In genomic region chr6:83883240-83883639, GRCh38 we compare ENCODE assay signal across 20 cellular contexts. TPM values are rescaled to one million over a fixed set of nuclear protein-coding genes. Genes with fewer than 3 reads are reported as not detected.
"Had no signal": no experiment of that assay in that cellular context is flagged by ENCODE, and none has a peak within 500 bp of the region (broad histone marks: within the 10 kb centered on the region; RNA-seq: fewer than 3 reads in every experiment).

No MANE protein-coding gene starts in this region.

- H3K27me3 Mint-ChIP-seq: activated CD8-positive, alpha-beta memory T cell treated with anti-CD3 and anti-CD28 coated beads, Interleukin-2, amount 10 ng/mL, durations not matched to agents 7 days and 5 days; natural killer cell treated with Interleukin-12 subunit alpha and Interleukin-12 subunit beta and Interleukin-15 and Interleukin-18, amount 100 ng/mL, for 72 hours; progenitor cell of endocrine pancreas; type B pancreatic cell had no signal

- H3K36me3 Mint-ChIP-seq: activated CD8-positive, alpha-beta memory T cell treated with anti-CD3 and anti-CD28 coated beads, Interleukin-2, amount 10 ng/mL, durations not matched to agents 7 days and 5 days; natural killer cell treated with Interleukin-12 subunit alpha and Interleukin-12 subunit beta and Interleukin-15 and Interleukin-18, amount 100 ng/mL, for 72 hours; type B pancreatic cell had no signal

- DNase-seq: activated CD4-positive, alpha-beta T cell treated with anti-CD3 and anti-CD28 coated beads for 1 hour; activated CD4-positive, alpha-beta T cell treated with anti-CD3 and anti-CD28 coated beads, Interleukin-2, amount 50 U/mL, for 48 hours; activated CD8-positive, alpha-beta memory T cell treated with anti-CD3 and anti-CD28 coated beads, Interleukin-2, amount 10 ng/mL, durations not matched to agents 7 days and 5 days; activated effector memory CD4-positive, alpha-beta T cell treated with anti-CD3 and anti-CD28 coated beads, Interleukin-2, amount 50 U/mL, for 16 hours; activated T-cell treated with anti-CD3 and anti-CD28 coated beads, Interleukin-2, amount 50 U/mL, for 4 hours; aorta; effector CD4-positive, alpha-beta T cell; foreskin melanocyte; head of caudate nucleus; nucleus accumbens; right cardiac atrium; stimulated activated naive CD4-positive, alpha-beta T cell treated with Interleukin-2 at 50 U/mL for 16 hours; T1000 had no signal

- FAIRE-seq: bronchial epithelial cell, colon, islet of Langerhans had no signal

- ATAC-seq: activated CD8-positive, alpha-beta memory T cell treated with anti-CD3 and anti-CD28 coated beads, Interleukin-2, amount 10 ng/mL, durations not matched to agents 7 days and 5 days; activated T-cell treated with anti-CD3 and anti-CD28 coated beads, Interleukin-2, amount 50 U/mL, for 4 hours; left lobe of liver; natural killer cell treated with Interleukin-12 subunit alpha and Interleukin-12 subunit beta and Interleukin-15 and Interleukin-18, amount 100 ng/mL, for 72 hours; right cardiac atrium had no signal

- H3K4me3 Mint-ChIP-seq: activated CD8-positive, alpha-beta memory T cell treated with anti-CD3 and anti-CD28 coated beads, Interleukin-2, amount 10 ng/mL, durations not matched to agents 7 days and 5 days; activated T-cell treated with anti-CD3 and anti-CD28 coated beads, Interleukin-2, amount 50 U/mL, for 4 hours; natural killer cell treated with Interleukin-12 subunit alpha and Interleukin-12 subunit beta and Interleukin-15 and Interleukin-18, amount 100 ng/mL, for 72 hours; type B pancreatic cell had no signal

- H3K27ac Mint-ChIP-seq: activated CD8-positive, alpha-beta memory T cell treated with anti-CD3 and anti-CD28 coated beads, Interleukin-2, amount 10 ng/mL, durations not matched to agents 7 days and 5 days; natural killer cell treated with Interleukin-12 subunit alpha and Interleukin-12 subunit beta and Interleukin-15 and Interleukin-18, amount 100 ng/mL, for 72 hours; type B pancreatic cell had no signal

- H3K9me3 Mint-ChIP-seq: activated T-cell treated with anti-CD3 and anti-CD28 coated beads, Interleukin-2, amount 50 U/mL, for 4 hours; natural killer cell treated with Interleukin-12 subunit alpha and Interleukin-12 subunit beta and Interleukin-15 and Interleukin-18, amount 100 ng/mL, for 72 hours; type B pancreatic cell had no signal

RNA-seq across cellular contexts. Expression of gene RIPPLY2, which starts 30.1 kb away (rescaled TPM):
- total RNA-seq: activated CD8-positive, alpha-beta memory T cell treated with anti-CD3 and anti-CD28 coated beads, Interleukin-2, amount 10 ng/mL, durations not matched to agents 7 days and 5 days; activated T-cell treated with anti-CD3 and anti-CD28 coated beads, Interleukin-2, amount 50 U/mL, for 4 hours; aorta; bronchial epithelial cell; left lobe of liver; natural killer cell treated with Interleukin-12 subunit alpha and Interleukin-12 subunit beta and Interleukin-15 and Interleukin-18, amount 100 ng/mL, for 72 hours; progenitor cell of endocrine pancreas; right cardiac atrium had no signal
